Comparison of ENCODE assay signal across 19 cellular contexts in genomic region chr5:152547202-152547601, GRCh38.
A peak's percentile ranks its signal among the peaks of the same experiment; 100 is the strongest.
DNase-seq lines count a peak whose midpoint lies in the region; ATAC-seq and TF ChIP-seq lines count a peak whose summit lies in the region.
"Had no signal": no experiment of that assay in that cellular context is flagged by ENCODE, and none has a peak within 500 bp of the region (broad histone marks: within the 10 kb centered on the region; RNA-seq: fewer than 3 reads in every experiment).

No MANE protein-coding gene starts in this region.

- H3K27me3 Mint-ChIP-seq in MCF 10A (ENCODE audit: insufficient read depth, unreplicated experiment) (no peaks in the 10 kb centered on the region), brain (peaks cover 3% of the 10 kb centered on the region), WTC11 (ENCODE audit: low read depth) (no peaks in the 10 kb centered on the region; the same call in 1 of the 2 replicates)

- CTCF ChIA-PET in MCF 10A (lab: Yijun Ruan, JAX): interaction anchor here (1.1 to 1.6 kb wide), 2 partner anchors 9 to 601 kb away, joined by 3 to 5 read pairs; no protein-coding TSS in a partner anchor
- CTCF ChIA-PET in WTC11 (lab: Charles Lee): no interaction called here

- ATAC-seq in WTC11: no peak
- ATAC-seq: A549 had no signal

- H3K36me3 Mint-ChIP-seq in MCF 10A (ENCODE audit: insufficient read depth, unreplicated experiment) (no peaks in the 10 kb centered on the region), brain (no peaks in the 10 kb centered on the region), WTC11 (no peaks in the 10 kb centered on the region)
- H3K36me3 Mint-ChIP-seq: IgD-negative memory B cell had no signal

- H3K27me3 ChIP-seq in breast epithelium: peaks cover 0 to 6% of the 10 kb centered on the region in 2 donors
- no peaks in the 10 kb centered on the region for H3K27me3 ChIP-seq in brain microvascular endothelial cell (replicated peaks)
- H3K27me3 ChIP-seq: BE2C had no signal

- H3K4me3 Mint-ChIP-seq in MCF 10A (ENCODE audit: unreplicated experiment) (no peak overlapping the region), brain (peak overlapping the region in 2 of 5 experiments; percentile 12 to 21), WTC11 (no peak overlapping the region)
- H3K4me3 Mint-ChIP-seq: IgD-negative memory B cell had no signal

- H3K4me1 ChIP-seq in breast epithelium: no peaks in the 10 kb centered on the region
- H3K4me1 ChIP-seq: A549, BE2C had no signal

- peak; percentile 52 for DNase-seq in MCF 10A (ENCODE audit: unreplicated experiment)
- no peak for DNase-seq in breast epithelium (ENCODE audit: low spot score in 2 of 2)
- DNase-seq in NCI-H2171 (lab: John Stamatoyannopoulos, UW): peak; percentile 45
- DNase-seq in WTC11 (ENCODE audit: low spot score): no peak
- DNase-seq in brain microvascular endothelial cell: no peak
- no peak for DNase-seq in NCI-H146 treated with DMSO at 0.1 percent for 48 hours (lab: John Stamatoyannopoulos, UW; ENCODE audit: unreplicated experiment)
- DNase-seq: BE2C; COR-L47; GDM1; MV-4-11; NCI-H1105 treated with DMSO at 0.1 percent for 48 hours; NCI-H2107; NCI-H774; NK-92 treated with Interleukin-12 subunit alpha and Interleukin-12 subunit beta, amount 100 ng/mL, for 24 hours; SIG-M5; T-helper 1 cell had no signal

- H3K9me3 Mint-ChIP-seq in MCF 10A (ENCODE audit: unreplicated experiment): no peaks in the 10 kb centered on the region
- peaks cover 0 to 29% (median 3%) of the 10 kb centered on the region in 5 experiments for H3K9me3 Mint-ChIP-seq in brain
- no peaks in the 10 kb centered on the region for H3K9me3 Mint-ChIP-seq in WTC11
- H3K9me3 Mint-ChIP-seq: IgD-negative memory B cell had no signal

- in situ Hi-C loops in brain microvascular endothelial cell (cut with HindIII; ENCODE audit: low pct_ligation_motif_present, low sequenced_read_pairs): no loop called here

- no peak overlapping the region for H3K27ac ChIP-seq in breast epithelium
- H3K27ac ChIP-seq in brain microvascular endothelial cell: no peak overlapping the region
- H3K27ac ChIP-seq: A549 had no signal

- TF ChIP-seq CTCF in MCF 10A (IDR thresholded peaks at IDR 0.05; ENCODE audit: unreplicated experiment) (no peak), breast epithelium (IDR thresholded peaks at IDR 0.05) (no peak), brain (conservative IDR thresholded peaks at IDR 0.05) (no peak), WTC11 (IDR thresholded peaks at IDR 0.05) (no peak), brain microvascular endothelial cell (IDR thresholded peaks at IDR 0.05; ENCODE audit: low read depth, low read length, missing control alignments) (no peak)

- no TSS peak for BruUV-seq in MCF 10A (replicated peaks; lab: Mats Ljungman, UMichigan)

- intact Hi-C loops in MCF 10A (cut with micrococcal nuclease): no loop called here
- intact Hi-C loops in breast epithelium (cut with DNase I; ENCODE audit: low total_unique reads): loop anchor here (5.0 kb wide), 1 partner anchor 1990 kb away; no protein-coding TSS in a partner anchor

- peaks cover 14% of the 10 kb centered on the region for H3K4me1 Mint-ChIP-seq in MCF 10A (ENCODE audit: insufficient read depth, unreplicated experiment)
- H3K4me1 Mint-ChIP-seq in brain: peaks cover 18% of the 10 kb centered on the region
- H3K4me1 Mint-ChIP-seq in WTC11: no peaks in the 10 kb centered on the region

- POLR2A ChIA-PET in MCF 10A (lab: Yijun Ruan, JAX): no interaction called here
- POLR2A ChIA-PET in WTC11 (lab: Charles Lee): no interaction called here

- H3K4me3 ChIP-seq in breast epithelium (no peak overlapping the region), brain microvascular endothelial cell (ENCODE audit: low read depth, low read length) (no peak overlapping the region)
- H3K4me3 ChIP-seq: A549 had no signal

- H3K36me3 ChIP-seq in breast epithelium (no peaks in the 10 kb centered on the region), brain microvascular endothelial cell (replicated peaks) (no peaks in the 10 kb centered on the region)
- H3K36me3 ChIP-seq: BE2C had no signal

- H3K9me3 ChIP-seq in breast epithelium: no peaks in the 10 kb centered on the region
- H3K9me3 ChIP-seq: A549, BE2C had no signal

- H3K27ac Mint-ChIP-seq in MCF 10A (ENCODE audit: low read depth, unreplicated experiment) (no peak overlapping the region), brain (peak overlapping the region in 3 of 5 experiments; percentile 64 to 93 (median 86)), WTC11 (no peak overlapping the region)
- H3K27ac Mint-ChIP-seq: IgD-negative memory B cell had no signal

- no peak for TF ChIP-seq POLR2A in breast epithelium (IDR thresholded peaks at IDR 0.05)

TF ChIP-seq in WTC11, 78 proteins besides CTCF, POLR2A, EP300 and RAD21 (continues in another document):
- TF ChIP-seq, protein P1, sequence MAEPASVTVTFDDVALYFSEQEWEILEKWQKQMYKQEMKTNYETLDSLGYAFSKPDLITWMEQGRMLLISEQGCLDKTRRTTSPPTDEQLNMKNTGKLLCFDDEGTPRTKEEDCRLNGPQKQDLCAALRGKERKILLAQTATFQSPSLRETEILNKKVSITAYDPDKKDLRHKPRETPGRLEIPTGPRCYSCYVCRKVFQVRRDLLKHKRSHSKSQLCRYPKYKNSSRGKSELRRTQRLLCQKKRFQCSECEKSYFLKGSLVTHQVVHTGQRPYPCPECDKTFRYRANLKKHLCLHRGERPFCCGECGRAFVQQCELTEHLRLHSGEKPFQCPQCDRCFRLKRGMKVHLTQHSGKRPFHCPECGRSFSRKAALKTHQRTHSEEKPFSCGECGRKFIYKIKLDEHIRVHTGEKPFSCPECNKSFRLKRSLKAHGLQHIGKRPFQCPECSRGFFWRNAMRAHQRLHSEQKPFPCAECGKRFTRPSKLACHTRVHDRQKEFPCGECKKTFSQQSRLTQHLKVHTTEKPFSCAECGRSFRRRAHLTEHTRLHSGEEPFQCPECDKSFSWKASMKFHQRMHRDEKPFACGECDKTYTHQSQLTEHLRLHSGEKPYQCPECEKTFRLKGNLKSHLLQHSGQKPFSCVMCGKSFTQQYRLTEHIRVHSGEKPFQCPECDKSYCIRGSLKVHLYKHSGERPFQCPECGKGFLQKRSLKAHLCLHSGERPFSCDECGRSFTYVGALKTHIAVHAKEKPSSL (CRISPR knock-in tag; conservative IDR thresholded peaks at IDR 0.05): no peak
- no peak for TF ChIP-seq ZNF423 (CRISPR knock-in tag; IDR thresholded peaks at IDR 0.05)
- TF ChIP-seq ZBTB43 (CRISPR knock-in tag; IDR thresholded peaks at IDR 0.05): no peak
- no peak for TF ChIP-seq OVOL2 (CRISPR knock-in tag; IDR thresholded peaks at IDR 0.05; ENCODE audit: borderline replicate concordance)
- no peak for TF ChIP-seq MXD4 (CRISPR knock-in tag; IDR thresholded peaks at IDR 0.05; ENCODE audit: borderline replicate concordance)
- TF ChIP-seq, protein P2, sequence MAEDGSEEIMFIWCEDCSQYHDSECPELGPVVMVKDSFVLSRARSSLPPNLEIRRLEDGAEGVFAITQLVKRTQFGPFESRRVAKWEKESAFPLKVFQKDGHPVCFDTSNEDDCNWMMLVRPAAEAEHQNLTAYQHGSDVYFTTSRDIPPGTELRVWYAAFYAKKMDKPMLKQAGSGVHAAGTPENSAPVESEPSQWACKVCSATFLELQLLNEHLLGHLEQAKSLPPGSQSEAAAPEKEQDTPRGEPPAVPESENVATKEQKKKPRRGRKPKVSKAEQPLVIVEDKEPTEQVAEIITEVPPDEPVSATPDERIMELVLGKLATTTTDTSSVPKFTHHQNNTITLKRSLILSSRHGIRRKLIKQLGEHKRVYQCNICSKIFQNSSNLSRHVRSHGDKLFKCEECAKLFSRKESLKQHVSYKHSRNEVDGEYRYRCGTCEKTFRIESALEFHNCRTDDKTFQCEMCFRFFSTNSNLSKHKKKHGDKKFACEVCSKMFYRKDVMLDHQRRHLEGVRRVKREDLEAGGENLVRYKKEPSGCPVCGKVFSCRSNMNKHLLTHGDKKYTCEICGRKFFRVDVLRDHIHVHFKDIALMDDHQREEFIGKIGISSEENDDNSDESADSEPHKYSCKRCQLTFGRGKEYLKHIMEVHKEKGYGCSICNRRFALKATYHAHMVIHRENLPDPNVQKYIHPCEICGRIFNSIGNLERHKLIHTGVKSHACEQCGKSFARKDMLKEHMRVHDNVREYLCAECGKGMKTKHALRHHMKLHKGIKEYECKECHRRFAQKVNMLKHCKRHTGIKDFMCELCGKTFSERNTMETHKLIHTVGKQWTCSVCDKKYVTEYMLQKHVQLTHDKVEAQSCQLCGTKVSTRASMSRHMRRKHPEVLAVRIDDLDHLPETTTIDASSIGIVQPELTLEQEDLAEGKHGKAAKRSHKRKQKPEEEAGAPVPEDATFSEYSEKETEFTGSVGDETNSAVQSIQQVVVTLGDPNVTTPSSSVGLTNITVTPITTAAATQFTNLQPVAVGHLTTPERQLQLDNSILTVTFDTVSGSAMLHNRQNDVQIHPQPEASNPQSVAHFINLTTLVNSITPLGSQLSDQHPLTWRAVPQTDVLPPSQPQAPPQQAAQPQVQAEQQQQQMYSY (CRISPR knock-in tag; IDR thresholded peaks at IDR 0.05): no peak
- TF ChIP-seq IRF1 (CRISPR knock-in tag; IDR thresholded peaks at IDR 0.05): no peak

Comparison
In these comparisons a context has a peak if more than half of its experiments do, and no peak if none do; other contexts are left out.
1. DNase-seq: peak in MCF 10A (single experiment) and NCI-H2171 (single experiment); none in breast epithelium (0 of 2), WTC11 (single experiment), brain microvascular endothelial cell (single experiment) and NCI-H146 treated with DMSO at 0.1 percent for 48 hours (single experiment).
2. H3K27ac Mint-ChIP-seq: peak in brain (3 of 5); none in MCF 10A (single experiment) and WTC11 (single experiment).